In the genomic region with DNA sequence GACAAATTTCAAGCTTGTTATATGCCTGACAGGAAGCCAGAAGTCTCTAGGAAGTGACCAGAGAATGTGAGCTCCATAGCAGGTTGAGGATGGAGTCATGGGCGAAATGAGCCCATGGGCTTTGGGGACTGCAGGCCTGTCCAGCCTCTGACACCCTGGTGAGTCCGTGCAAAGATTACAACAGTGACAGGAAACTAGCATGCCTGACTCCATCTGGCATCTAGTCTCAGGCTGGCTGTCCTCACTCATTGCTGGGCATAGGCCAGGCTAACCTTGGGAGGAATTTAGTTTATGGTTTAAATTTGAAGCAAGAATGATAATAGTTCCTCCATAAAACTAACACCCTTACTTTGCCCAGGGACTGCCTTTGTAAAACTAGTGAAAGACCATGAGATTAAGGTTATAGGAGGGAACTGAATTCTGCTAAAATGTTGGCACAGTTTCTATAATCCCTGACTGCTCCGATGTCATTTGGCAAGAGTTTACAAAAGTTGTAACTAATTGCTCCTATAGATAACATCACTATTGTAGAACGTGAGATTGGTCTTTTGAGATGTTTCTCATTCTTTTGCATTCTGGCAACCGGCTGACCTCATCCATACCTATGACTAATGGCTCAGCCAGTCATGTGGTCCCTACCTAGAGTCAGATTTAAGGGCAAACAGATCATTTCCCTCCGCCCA, we compare ENCODE assay signal across 16 cellular contexts. TPM values are rescaled to one million over a fixed set of nuclear protein-coding genes. Genes with fewer than 3 reads are reported as not detected.
DNase-seq lines count a peak whose midpoint lies in the region; FAIRE-seq and TF ChIP-seq lines count a peak whose summit lies in the region.
"Not testable (repeated sequence)": the region's sequence is repeated elsewhere in the genome, so short reads cannot be mapped to it uniquely, and the experiment has no call there.
"Had no signal": no experiment of that assay in that cellular context is flagged by ENCODE, and none has a peak within 500 bp of the region (broad histone marks: within the 10 kb centered on the region; RNA-seq: fewer than 3 reads in every experiment).

No MANE protein-coding gene starts in this region.

- TF ChIP-seq CTCF in SK-N-SH (IDR thresholded peaks at IDR 0.05); astrocyte (IDR thresholded peaks at IDR 0.05; ENCODE audit: insufficient read depth, low read depth, low read length); endothelial cell of umbilical vein (IDR thresholded peaks at IDR 0.05; ENCODE audit: extremely low read depth in 1 of 2, insufficient read depth in 1 of 2, low read depth in 1 of 2, low read length in 2 of 2); sigmoid colon (IDR thresholded peaks at IDR 0.05): not testable (repeated sequence)

- peaks cover 16% of the 10 kb centered on the region for H3F3A ChIP-seq in SK-N-SH (replicated peaks; ENCODE audit: insufficient read depth)

- H3K9me2 ChIP-seq in SK-N-SH = not testable (repeated sequence)

- not testable (repeated sequence) for H3K4me1 Mint-ChIP-seq in astrocyte (ENCODE audit: low read depth, unreplicated experiment)

- not testable (repeated sequence) for H3K36me3 Mint-ChIP-seq in astrocyte (ENCODE audit: low read depth, unreplicated experiment)

- H4K20me1 ChIP-seq in SK-N-SH (ENCODE audit: insufficient read depth); astrocyte (ENCODE audit: insufficient read depth, low read length); endothelial cell of umbilical vein (replicated peaks; ENCODE audit: control insufficient read depth, extremely low read depth, insufficient read depth, low read length): not testable (repeated sequence)

- intact Hi-C loops in endothelial cell of umbilical vein (cut with micrococcal nuclease) = loop anchor here (10.0 kb wide), 1 partner anchor 66 kb away; no protein-coding TSS in a partner anchor
- intact Hi-C loops in sigmoid colon (cut with DNase I) = not testable (repeated sequence)

- not testable (repeated sequence) for BruUV-seq in endothelial cell of umbilical vein (replicated peaks; lab: Mats Ljungman, UMichigan)

- dilution Hi-C loops in endothelial cell of umbilical vein (cut with MboI; ENCODE audit: extremely low pct_ligation_motif_present, low sequenced_read_pairs) = not testable (repeated sequence)

- H2AFZ ChIP-seq in ACC112 (ENCODE audit: low read length, unreplicated experiment); SK-N-SH (ENCODE audit: low read depth); endothelial cell of umbilical vein (ENCODE audit: low read depth, low read length): not testable (repeated sequence)
- H2AFZ ChIP-seq in astrocyte (ENCODE audit: low read depth, low read length) = peak overlapping the region; percentile 34

- TF ChIP-seq RAD21 in SK-N-SH (IDR thresholded peaks at IDR 0.05; ENCODE audit: low read length) = not testable (repeated sequence)

- not testable (repeated sequence) for TF ChIP-seq POLR2A in endothelial cell of umbilical vein (IDR thresholded peaks at IDR 0.05; ENCODE audit: low read depth, low read length); sigmoid colon (IDR thresholded peaks at IDR 0.05)

- H3K9me3 ChIP-seq in SK-N-SH; astrocyte (ENCODE audit: insufficient read depth, low read depth, low read length); endothelial cell of umbilical vein (replicated peaks; ENCODE audit: control insufficient read depth, insufficient read depth, low read length); sigmoid colon: not testable (repeated sequence)

- peak; percentile 30 for DNase-seq in ELF-1 (ENCODE audit: low read depth, low spot score)
- DNase-seq in HS-5 (ENCODE audit: low read depth) = peak; percentile 80
- DNase-seq in SK-N-SH; endothelial cell of umbilical vein (ENCODE audit: low read depth, low spot score); sigmoid colon: not testable (repeated sequence)
- DNase-seq in astrocyte (ENCODE audit: low read depth) = peak; percentile 95
- peak; percentile 90 for DNase-seq in glomerular visceral epithelial cell (ENCODE audit: extremely low spot score)

- FAIRE-seq in astrocyte (lab: Jason Lieb, UNC) = peak; percentile 73
- FAIRE-seq in endothelial cell of umbilical vein (lab: Jason Lieb, UNC) = not testable (repeated sequence)

- not testable (repeated sequence) for H3K79me2 ChIP-seq in ACC112 (ENCODE audit: control insufficient read depth, insufficient read depth, low read length, unreplicated experiment); SK-N-SH (ENCODE audit: insufficient read depth); astrocyte (ENCODE audit: insufficient read depth, low read length); endothelial cell of umbilical vein (ENCODE audit: control insufficient read depth, insufficient read depth, low read length)

- WGBS in SK-N-SH (ENCODE audit: low lambda C conversion rate) = 16% methylated on average over 6 of the region's 6 CpGs
- WGBS in sigmoid colon, 2 donors = 54 to 65% methylated on average over 6 of the region's 6 CpGs

- H3K4me2 ChIP-seq in SK-N-SH = 0 out of 2 replicates have a peak overlapping the region, but pooled peaks have one; percentile 9
- peak overlapping the region; percentile 69 for H3K4me2 ChIP-seq in astrocyte (ENCODE audit: low read length)
- H3K4me2 ChIP-seq in endothelial cell of umbilical vein (ENCODE audit: insufficient read depth, low read length) = not testable (repeated sequence)

- peak in 1 of 2 experiments; percentile 80; a peak in 2 of 4 replicates for TF ChIP-seq EP300 in SK-N-SH (IDR thresholded peaks at IDR 0.05; ENCODE audit: borderline replicate concordance in 1 of 2, low read depth in 1 of 2, low read length in 1 of 2)
- TF ChIP-seq EP300 in sigmoid colon (IDR thresholded peaks at IDR 0.05) = not testable (repeated sequence)

- H3K9ac ChIP-seq in SK-N-SH = peak overlapping the region; percentile 21
- H3K9ac ChIP-seq in astrocyte (ENCODE audit: low read length) = peak overlapping the region; percentile 74
- H3K9ac ChIP-seq in endothelial cell of umbilical vein (replicated peaks; ENCODE audit: extremely low read depth, insufficient read depth, low read length) = not testable (repeated sequence)

- H3K36me3 ChIP-seq in ACC112 (ENCODE audit: insufficient read depth, low read length); SK-N-SH (replicated peaks in 1 of 2; ENCODE audit: control insufficient read depth in 1 of 2, insufficient read depth in 2 of 2, low read length in 1 of 2); astrocyte (ENCODE audit: insufficient read depth, low read length); endothelial cell of umbilical vein (ENCODE audit: control insufficient read depth in 2 of 2, extremely low read depth in 1 of 2, insufficient read depth in 2 of 2, low read length in 2 of 2); sigmoid colon: not testable (repeated sequence)

- CTCF ChIA-PET in SK-N-SH (lab: Yijun Ruan, JAX); endothelial cell of umbilical vein (lab: Charles Lee): not testable (repeated sequence)

- H3K27ac ChIP-seq in ACC112 (ENCODE audit: low read depth, low read length) = peak overlapping the region; percentile 88
- H3K27ac ChIP-seq in SK-N-SH (ENCODE audit: low read depth in 2 of 2, low read length in 1 of 2) = peak overlapping the region; percentile 1 to 82; a peak in 3 of 4 replicates
- H3K27ac ChIP-seq in astrocyte (ENCODE audit: low read depth, low read length) = peak overlapping the region; percentile 91
- peak overlapping the region; percentile 7 for H3K27ac ChIP-seq in endothelial cell of umbilical vein (ENCODE audit: insufficient read depth, low read depth, low read length)
- peak overlapping the region in 3 of 4 donors; percentile 8 to 37 (median 23) for H3K27ac ChIP-seq in sigmoid colon

- H3K9me1 ChIP-seq in endothelial cell of umbilical vein (replicated peaks; ENCODE audit: control insufficient read depth, extremely low read depth, insufficient read depth, low read length) = not testable (repeated sequence)

- not testable (repeated sequence) for H3K4me3 Mint-ChIP-seq in astrocyte (ENCODE audit: unreplicated experiment)

- H3K4me3 ChIP-seq in ACC112 (ENCODE audit: low read depth, low read length); SK-N-SH (ENCODE audit: low read depth in 2 of 2, low read length in 1 of 2); astrocyte (ENCODE audit: insufficient read depth, low read depth, low read length); endothelial cell of umbilical vein (replicated peaks in 1 of 3; ENCODE audit: insufficient read depth in 1 of 3, low read depth in 1 of 3, low read length in 3 of 3); sigmoid colon: not testable (repeated sequence)

- POLR2A ChIA-PET in SK-N-SH (lab: Yijun Ruan, JAX); endothelial cell of umbilical vein (lab: Charles Lee): not testable (repeated sequence)

- H3K27me3 Mint-ChIP-seq in astrocyte (ENCODE audit: low read depth, unreplicated experiment) = not testable (repeated sequence)

- H3K4me1 ChIP-seq in ACC112 (ENCODE audit: control insufficient read depth, insufficient read depth, low read length, unreplicated experiment) (peaks cover 14% of the 10 kb centered on the region), astrocyte (ENCODE audit: insufficient read depth, low read length) (peaks cover 17% of the 10 kb centered on the region), sigmoid colon (peaks cover 0 to 24% (median 20%) of the 10 kb centered on the region in 4 donors)
- not testable (repeated sequence) for H3K4me1 ChIP-seq in SK-N-SH (ENCODE audit: control insufficient read depth in 1 of 2, insufficient read depth in 2 of 2, low read depth in 1 of 2, low read length in 1 of 2); endothelial cell of umbilical vein (ENCODE audit: control insufficient read depth, extremely low read depth, insufficient read depth, low read length)

- H3K9me3 Mint-ChIP-seq in astrocyte (ENCODE audit: unreplicated experiment) = peaks cover 22% of the 10 kb centered on the region

- H3K27ac Mint-ChIP-seq in astrocyte (ENCODE audit: unreplicated experiment) = peak overlapping the region; percentile 48

- H3K27me3 ChIP-seq in ACC112 (ENCODE audit: insufficient read depth, low read length); SK-N-SH (ENCODE audit: insufficient read depth); astrocyte (ENCODE audit: insufficient read depth, low read length); endothelial cell of umbilical vein (ENCODE audit: control insufficient read depth in 2 of 2, insufficient read depth in 2 of 2, low read length in 2 of 2); sigmoid colon: not testable (repeated sequence)

RNA-seq across cellular contexts. Expression of a gene that starts 4.4 kb away (rescaled TPM):
- polyA plus RNA-seq in SK-N-SH (2012; rRNA removed) (0.06 and 0.15 TPM in 2 replicates), endothelial cell of umbilical vein (not detected in 2 replicates), sigmoid colon (not detected)
- 0.08 and 0.12 TPM in 2 replicates for polyA plus RNA-seq in SK-N-SH (2012; cell fraction: cytosol; rRNA removed)
- 0.06 and 0.11 TPM in 2 replicates for polyA plus RNA-seq in SK-N-SH (2012; cell fraction: nucleus; rRNA removed)
- total RNA-seq in astrocyte (not detected in 2 replicates), endothelial cell of umbilical vein (not detected in 2 replicates), sigmoid colon (not detected)
- polyA plus RNA-seq in endothelial cell of umbilical vein (2011; cell fraction: cytosol; rRNA removed) = not detected in 2 replicates
- not detected in 2 replicates for polyA plus RNA-seq in endothelial cell of umbilical vein (2011; cell fraction: nucleus; rRNA removed)
- polyA plus RNA-seq in endothelial cell of umbilical vein (2012) = not detected in 2 replicates
- polyA minus RNA-seq in endothelial cell of umbilical vein = not detected in 2 replicates
- not detected for polyA minus RNA-seq in endothelial cell of umbilical vein (2011; cell fraction: cytosol; rRNA and poly(A)+ RNA removed)
- not detected in 2 replicates for polyA minus RNA-seq in endothelial cell of umbilical vein (2011; cell fraction: nucleus; rRNA and poly(A)+ RNA removed)
- total RNA-seq: aorta, GM12878, H1, mesothelial cell of epicardium, progenitor cell of endocrine pancreas, thoracic aorta had no signal
- polyA plus RNA-seq: aorta, esophagus, GM12878, H1, IgD-negative memory B cell had no signal

RNA-seq across cellular contexts. Expression of a gene that starts 20.8 kb away (rescaled TPM):
- polyA plus RNA-seq in SK-N-SH (2012; rRNA removed) = 0.07 and 0.10 TPM in 2 replicates
- 0.03 and 0.04 TPM in 2 replicates for polyA plus RNA-seq in SK-N-SH (2012; cell fraction: cytosol; rRNA removed)
- polyA plus RNA-seq in SK-N-SH (2012; cell fraction: nucleus; rRNA removed) = 0.11 TPM in 1 of 2 replicates, not detected in the other
- 0.34 and 0.48 TPM in 2 replicates for total RNA-seq in astrocyte
- not detected in 2 replicates for total RNA-seq in endothelial cell of umbilical vein
- not detected in 2 replicates for polyA plus RNA-seq in endothelial cell of umbilical vein
- polyA plus RNA-seq in endothelial cell of umbilical vein (2011; cell fraction: cytosol; rRNA removed) = not detected in 2 replicates
- not detected in 2 replicates for polyA plus RNA-seq in endothelial cell of umbilical vein (2011; cell fraction: nucleus; rRNA removed)
- polyA plus RNA-seq in endothelial cell of umbilical vein (2012) = not detected in 2 replicates
- polyA minus RNA-seq in endothelial cell of umbilical vein = not detected in 2 replicates
- not detected for polyA minus RNA-seq in endothelial cell of umbilical vein (2011; cell fraction: cytosol; rRNA and poly(A)+ RNA removed)
- not detected in 2 replicates for polyA minus RNA-seq in endothelial cell of umbilical vein (2011; cell fraction: nucleus; rRNA and poly(A)+ RNA removed)
- not detected for total RNA-seq in sigmoid colon
- polyA plus RNA-seq in sigmoid colon = not detected
- total RNA-seq: aorta, GM12878, H1, mesothelial cell of epicardium, progenitor cell of endocrine pancreas, thoracic aorta had no signal
- polyA plus RNA-seq: aorta, esophagus, GM12878, H1, IgD-negative memory B cell had no signal

Comparison
In these comparisons a context has a peak if more than half of its experiments do, and no peak if none do; other contexts are left out.
1. H3K27ac ChIP-seq: peak in every context shown above with its lines; median percentile 91 in astrocyte; 88 in ACC112; 42 in SK-N-SH; 23 in sigmoid colon; 7 in endothelial cell of umbilical vein.